10 cellular contexts compared by ENCODE assay signal in the genomic region with DNA sequence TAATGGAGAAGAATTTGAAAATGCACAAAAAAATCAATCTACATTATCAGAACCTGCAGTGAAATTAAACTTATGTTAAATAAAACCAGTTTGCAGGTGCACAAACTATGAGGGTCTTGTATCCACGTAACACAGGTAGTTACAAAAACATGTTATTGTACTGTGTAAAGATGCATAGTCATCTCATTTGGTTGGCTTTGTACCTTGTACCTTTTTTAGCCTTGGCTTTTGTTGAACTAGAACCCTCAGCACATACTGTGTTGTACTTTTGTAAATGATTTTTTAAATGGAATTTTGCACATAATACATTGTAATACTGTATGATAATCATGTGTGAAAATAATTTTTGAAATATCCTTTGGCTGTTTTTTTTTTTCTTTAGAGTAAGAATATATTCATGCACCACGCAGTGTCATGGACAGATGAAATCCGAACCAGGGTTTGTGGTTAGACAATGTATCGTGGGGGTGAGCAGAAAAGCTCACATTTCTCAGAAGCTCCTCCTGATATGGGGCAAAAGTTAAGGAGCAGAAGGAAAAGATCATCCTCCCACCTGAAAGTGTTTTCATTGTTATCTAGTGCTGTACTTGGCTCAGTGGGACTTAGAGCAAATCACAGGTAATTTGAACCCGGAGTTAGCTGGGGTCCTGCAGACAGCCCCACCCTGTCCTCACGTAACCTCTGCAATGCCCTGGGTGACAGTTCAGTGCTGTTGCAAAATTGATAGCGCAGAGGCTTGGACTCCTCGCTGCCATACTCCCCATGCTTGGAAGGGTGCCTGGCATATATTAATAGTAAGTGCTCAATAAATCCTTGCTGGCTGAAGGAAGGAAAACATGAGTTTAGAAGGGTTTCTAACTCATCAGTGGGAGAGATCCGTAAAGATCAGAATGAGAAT. TPM values are rescaled to one million over a fixed set of nuclear protein-coding genes. Genes with fewer than 3 reads are reported as not detected.
A peak's percentile ranks its signal among the peaks of the same experiment; 100 is the strongest.
DNase-seq lines count a peak whose midpoint lies in the region; ATAC-seq, FAIRE-seq and TF ChIP-seq lines count a peak whose summit lies in the region.
"Had no signal": no experiment of that assay in that cellular context is flagged by ENCODE, and none has a peak within 500 bp of the region (broad histone marks: within the 10 kb centered on the region; RNA-seq: fewer than 3 reads in every experiment).

No MANE protein-coding gene starts in this region.

- peak overlapping the region; percentile 61 for H3K27ac ChIP-seq in lower lobe of right lung
- H3K27ac ChIP-seq in tibial artery = peak overlapping the region; percentile 82 to 83
- H3K27ac ChIP-seq: hepatocyte had no signal

- H3K27me3 ChIP-seq in adipocyte (replicated peaks; ENCODE audit: control insufficient read depth, insufficient read depth, low read length) (no peaks in the 10 kb centered on the region), lower lobe of right lung (ENCODE audit: low read depth) (no peaks in the 10 kb centered on the region), tibial artery (no peaks in the 10 kb centered on the region)
- H3K27me3 ChIP-seq: hepatocyte had no signal

- peaks cover 35% of the 10 kb centered on the region for H3K27me3 Mint-ChIP-seq in activated CD4-positive, alpha-beta T cell treated with anti-CD3 and anti-CD28 coated beads, Interleukin-2, amount 10 ng/mL, durations not matched to agents 24 days and 14 days

- DNase-seq in activated CD4-positive, alpha-beta T cell treated with anti-CD3 and anti-CD28 coated beads, Interleukin-2, amount 10 ng/mL, durations not matched to agents 24 days and 14 days = no peak
- DNase-seq in activated CD4-positive, alpha-beta T cell treated with anti-CD3 and anti-CD28 coated beads for 48 hours = no peak
- DNase-seq in adipocyte (ENCODE audit: low read depth) = no peak
- no peak for DNase-seq in lower lobe of right lung
- DNase-seq in tibial artery = no peak
- DNase-seq in urothelium cell line (ENCODE audit: low spot score) = no peak
- DNase-seq in NK-92 (lab: John Stamatoyannopoulos, UW; ENCODE audit: unreplicated experiment) = no peak
- no peak for DNase-seq in AG08396 (ENCODE audit: low spot score)

- no peaks in the 10 kb centered on the region for H3K36me3 Mint-ChIP-seq in activated CD4-positive, alpha-beta T cell treated with anti-CD3 and anti-CD28 coated beads, Interleukin-2, amount 10 ng/mL, durations not matched to agents 24 days and 14 days (ENCODE audit: low read depth)

- no peak for TF ChIP-seq CTCF in lower lobe of right lung (IDR thresholded peaks at IDR 0.05)
- no peak for TF ChIP-seq CTCF in tibial artery (IDR thresholded peaks at IDR 0.05)

- no peak overlapping the region for H3K27ac Mint-ChIP-seq in activated CD4-positive, alpha-beta T cell treated with anti-CD3 and anti-CD28 coated beads, Interleukin-2, amount 10 ng/mL, durations not matched to agents 24 days and 14 days

- FAIRE-seq in urothelium cell line (lab: Jason Lieb, UNC) = no peak
- FAIRE-seq: TTC549 had no signal

- peak overlapping the region; percentile 84 for H3K9ac ChIP-seq in adipocyte (ENCODE audit: low read length)

- no peaks in the 10 kb centered on the region for H3K9me3 ChIP-seq in adipocyte (ENCODE audit: control insufficient read depth, low read length)
- no peaks in the 10 kb centered on the region for H3K9me3 ChIP-seq in lower lobe of right lung
- no peaks in the 10 kb centered on the region for H3K9me3 ChIP-seq in tibial artery

- H3K4me1 ChIP-seq in adipocyte (ENCODE audit: control insufficient read depth, insufficient read depth, low read length) (peaks cover 45% of the 10 kb centered on the region), lower lobe of right lung (peaks cover 59% of the 10 kb centered on the region), tibial artery (peaks cover 0 to 25% (median 17%) of the 10 kb centered on the region in 4 donors)

- H3K4me3 ChIP-seq in adipocyte (ENCODE audit: low read length) (peak overlapping the region; percentile 78), lower lobe of right lung (no peak overlapping the region), tibial artery (peak overlapping the region; percentile 38 to 40)
- H3K4me3 ChIP-seq: hepatocyte had no signal

- H3K36me3 ChIP-seq in adipocyte (ENCODE audit: control insufficient read depth, insufficient read depth, low read length, severe bottlenecking) = peaks cover 30% of the 10 kb centered on the region
- H3K36me3 ChIP-seq in lower lobe of right lung = peaks cover 53% of the 10 kb centered on the region
- H3K36me3 ChIP-seq in tibial artery = peaks cover 23 to 42% (median 38%) of the 10 kb centered on the region in 3 donors

- intact Hi-C loops in activated CD4-positive, alpha-beta T cell treated with anti-CD3 and anti-CD28 coated beads, Interleukin-2, amount 10 ng/mL, durations not matched to agents 24 days and 14 days (cut with micrococcal nuclease) = no loop called here
- intact Hi-C loops in lower lobe of right lung (cut with DNase I) = no loop called here
- intact Hi-C loops in tibial artery (cut with DNase I; ENCODE audit: low total_unique reads) = no loop called here

- H3K9me3 Mint-ChIP-seq in activated CD4-positive, alpha-beta T cell treated with anti-CD3 and anti-CD28 coated beads, Interleukin-2, amount 10 ng/mL, durations not matched to agents 24 days and 14 days = no peaks in the 10 kb centered on the region

- H3K4me1 Mint-ChIP-seq in activated CD4-positive, alpha-beta T cell treated with anti-CD3 and anti-CD28 coated beads, Interleukin-2, amount 10 ng/mL, durations not matched to agents 24 days and 14 days = peaks cover 14% of the 10 kb centered on the region

- ATAC-seq in lower lobe of right lung = peak; percentile 45 to 48

- peak overlapping the region; percentile 58 for H3K4me3 Mint-ChIP-seq in activated CD4-positive, alpha-beta T cell treated with anti-CD3 and anti-CD28 coated beads, Interleukin-2, amount 10 ng/mL, durations not matched to agents 24 days and 14 days

RNA-seq across cellular contexts. Expression of a gene that starts 14.8 kb away (rescaled TPM):
- 85.4 and 96.4 TPM in 2 replicates for total RNA-seq in activated CD4-positive, alpha-beta T cell treated with anti-CD3 and anti-CD28 coated beads, Interleukin-2, amount 10 ng/mL, durations not matched to agents 24 days and 14 days
- total RNA-seq in lower lobe of right lung = 69.8 TPM

RNA-seq across cellular contexts. Expression of a gene that starts 49.9 kb away (rescaled TPM):
- 22.7 and 25.1 TPM in 2 replicates for total RNA-seq in activated CD4-positive, alpha-beta T cell treated with anti-CD3 and anti-CD28 coated beads, Interleukin-2, amount 10 ng/mL, durations not matched to agents 24 days and 14 days
- total RNA-seq in lower lobe of right lung = 20.4 TPM

RNA-seq across cellular contexts. Expression of a gene that starts 50.0 kb away (rescaled TPM):
- total RNA-seq in activated CD4-positive, alpha-beta T cell treated with anti-CD3 and anti-CD28 coated beads, Interleukin-2, amount 10 ng/mL, durations not matched to agents 24 days and 14 days = not detected in 2 replicates
- 8.6 TPM for total RNA-seq in lower lobe of right lung
